Comparison of ENCODE assay signal across 1 cellular context in the genomic region with DNA sequence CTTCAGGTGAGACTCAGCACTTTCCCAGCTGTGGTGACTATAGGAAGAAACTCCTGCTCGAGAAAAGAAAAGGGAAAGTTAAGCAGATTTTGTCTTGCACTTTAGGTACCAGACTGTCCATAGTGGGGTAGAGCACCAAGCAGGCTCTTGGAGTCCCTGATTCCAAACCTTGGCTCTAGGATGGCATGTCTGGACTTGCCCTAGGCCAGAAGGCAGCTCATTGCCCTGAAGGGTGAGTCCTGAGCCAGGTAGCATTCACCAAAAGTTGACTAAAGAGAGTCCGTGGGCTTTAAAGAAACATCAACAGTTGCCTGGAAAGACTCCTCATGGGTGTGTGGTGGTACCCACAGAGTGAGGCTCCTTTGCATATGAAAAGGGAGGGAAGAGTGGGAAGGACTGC.
TF ChIP-seq lines count a peak whose summit lies in the region.

No MANE protein-coding gene starts in this region.

TF ChIP-seq in IMR-90, 13 proteins besides CTCF, POLR2A, EP300 and RAD21:
- TF ChIP-seq ELK1 (IDR thresholded peaks at IDR 0.05; ENCODE audit: borderline replicate concordance, low read depth, low read length) (no peak), RFX5 (IDR thresholded peaks at IDR 0.05; ENCODE audit: low read depth, low read length) (no peak), USF2 (IDR thresholded peaks at IDR 0.05; ENCODE audit: low read depth, low read length) (no peak), MXI1 (IDR thresholded peaks at IDR 0.05; ENCODE audit: borderline replicate concordance, low read depth, low read length) (no peak), MAFK (IDR thresholded peaks at IDR 0.05; ENCODE audit: low read depth, low read length) (no peak), NFE2L2 (IDR thresholded peaks at IDR 0.05; ENCODE audit: low read depth, low read length) (no peak), RCOR1 (IDR thresholded peaks at IDR 0.05; ENCODE audit: insufficient replicate concordance, low read length) (no peak)
